ENCODE assay signal across 21 cellular contexts in genomic region chrX:10074241-10074941, GRCh38.
DNase-seq lines count a peak whose midpoint lies in the region; ATAC-seq and TF ChIP-seq lines count a peak whose summit lies in the region.
"Had no signal": no experiment of that assay in that cellular context is flagged by ENCODE, and none has a peak within 500 bp of the region (broad histone marks: within the 10 kb centered on the region; RNA-seq: fewer than 3 reads in every experiment).

No MANE protein-coding gene starts in this region.

- WGBS in transverse colon (ENCODE audit: low coverage in 1 of 2), 2 donors = 86% methylated on average over 9 of the region's 9 CpGs; no CpG with 5 or more reads in 1 of the 2 donors

- peak; percentile 43 for DNase-seq in G401 (ENCODE audit: low spot score)
- peak; percentile 78 for DNase-seq in RWPE2 (ENCODE audit: low spot score)
- DNase-seq in epithelial cell of esophagus (ENCODE audit: low read depth) = peak; percentile 93
- DNase-seq in mesothelial cell of epicardium (ENCODE audit: low spot score in 2 of 2, unreplicated experiment in 2 of 2) = no peak
- no peak for DNase-seq in transverse colon
- no peak for DNase-seq in NCI-H82 (lab: John Stamatoyannopoulos, UW)
- DNase-seq: CD8-positive, alpha-beta T cell; DMS79; H7; HFFc6; Kasumi-1; MM.1S; NCI-H1092; NCI-H1436 treated with DMSO at 0.1 percent for 48 hours; NCI-H2029; NCI-H510A; NCI-H748 treated with DMSO at 0.1 percent for 48 hours; SIG-M5 had no signal

- peaks cover 4% of the 10 kb centered on the region for H3K36me3 Mint-ChIP-seq in mesothelial cell of epicardium

- peaks cover 20% of the 10 kb centered on the region for H3K9me3 Mint-ChIP-seq in mesothelial cell of epicardium
- H3K9me3 Mint-ChIP-seq: CD8-positive, alpha-beta T cell; HFFc6 had no signal

- peaks cover 21% of the 10 kb centered on the region for H3K4me1 ChIP-seq in RWPE2 (ENCODE audit: insufficient read depth, poor library complexity, severe bottlenecking)
- H3K4me1 ChIP-seq in transverse colon = no peaks in the 10 kb centered on the region

- peak overlapping the region; percentile 69 for H3K27ac Mint-ChIP-seq in mesothelial cell of epicardium
- H3K27ac Mint-ChIP-seq: CD8-positive, alpha-beta T cell; HFFc6 had no signal

- peak overlapping the region; percentile 60 for H3K27ac ChIP-seq in RWPE2 (ENCODE audit: poor library complexity, severe bottlenecking)
- H3K27ac ChIP-seq in transverse colon = no peak overlapping the region
- H3K27ac ChIP-seq: BLaER1 treated with 17β-estradiol and CSF1 and Interleukin-3, amounts not matched to agents 10 nM and 100 nM had no signal

- no peak for TF ChIP-seq POLR2A in transverse colon (IDR thresholded peaks at IDR 0.05)

- intact Hi-C loops in transverse colon (cut with DNase I; ENCODE audit: low total_unique reads) = no loop called here

- in situ Hi-C loops in G401 (cut with HindIII; ENCODE audit: low sequenced_read_pairs) = no loop called here
- in situ Hi-C loops in transverse colon (cut with MboI; ENCODE audit: low pct_ligation_motif_present in 1 of 4, low pct_unique_long_range_greater_than_20kb in 1 of 4, low sequenced_read_pairs in 3 of 4) = no loop called here

- H3K9me3 ChIP-seq in RWPE2 (ENCODE audit: severe bottlenecking) = no peaks in the 10 kb centered on the region
- H3K9me3 ChIP-seq in transverse colon = no peaks in the 10 kb centered on the region
- H3K9me3 ChIP-seq: BLaER1 treated with 17β-estradiol and CSF1 and Interleukin-3, amounts not matched to agents 10 nM and 100 nM had no signal

- peaks cover 5% of the 10 kb centered on the region for H3K4me1 Mint-ChIP-seq in mesothelial cell of epicardium

- H3K4me3 ChIP-seq in RWPE2 (ENCODE audit: severe bottlenecking) = no peak overlapping the region
- no peak overlapping the region for H3K4me3 ChIP-seq in epithelial cell of esophagus (ENCODE audit: low read length)
- no peak overlapping the region for H3K4me3 ChIP-seq in transverse colon
- H3K4me3 ChIP-seq: BLaER1 treated with 17β-estradiol and CSF1 and Interleukin-3, amounts not matched to agents 10 nM and 100 nM had no signal

- no peaks in the 10 kb centered on the region for H3K27me3 Mint-ChIP-seq in mesothelial cell of epicardium (ENCODE audit: low read depth)

- no peak for TF ChIP-seq CTCF in RWPE2 (IDR thresholded peaks at IDR 0.05; ENCODE audit: poor library complexity, severe bottlenecking)
- no peak for TF ChIP-seq CTCF in epithelial cell of esophagus (IDR thresholded peaks at IDR 0.05; ENCODE audit: insufficient read depth, low read depth, low read length, missing control alignments)
- no peak for TF ChIP-seq CTCF in mesothelial cell of epicardium (IDR thresholded peaks at IDR 0.05; ENCODE audit: unreplicated experiment)
- no peak for TF ChIP-seq CTCF in transverse colon (IDR thresholded peaks at IDR 0.05)

- TF ChIP-seq EP300 in transverse colon (IDR thresholded peaks at IDR 0.05; ENCODE audit: low read depth) = no peak

- H3K27me3 ChIP-seq in RWPE2 (ENCODE audit: insufficient read depth, poor library complexity, severe bottlenecking) (no peaks in the 10 kb centered on the region), transverse colon (no peaks in the 10 kb centered on the region)
- H3K27me3 ChIP-seq: BLaER1 treated with 17β-estradiol and CSF1 and Interleukin-3, amounts not matched to agents 10 nM and 100 nM had no signal

- ATAC-seq in RWPE2 (ENCODE audit: low read depth) (peak; percentile 94), HG02610 (IDR thresholded peaks at IDR 0.05; ENCODE audit: unreplicated experiment) (no peak)
- ATAC-seq: CD8-positive, alpha-beta T cell; SK-N-SH treated with all-trans-retinoic acid at 6 μM for 48 hours had no signal

- H3K36me3 ChIP-seq in RWPE2 (ENCODE audit: low read depth) (no peaks in the 10 kb centered on the region), transverse colon (no peaks in the 10 kb centered on the region)

- no peak overlapping the region for H3K4me3 Mint-ChIP-seq in mesothelial cell of epicardium
- H3K4me3 Mint-ChIP-seq: CD8-positive, alpha-beta T cell; HFFc6 had no signal

Comparison
In these comparisons a context has a peak if more than half of its experiments do, and no peak if none do; other contexts are left out.
1. DNase-seq: peak in G401 (single experiment), RWPE2 (single experiment) and epithelial cell of esophagus (single experiment); none in mesothelial cell of epicardium (0 of 2), transverse colon (single experiment) and NCI-H82 (single experiment).